12 cellular contexts compared by ENCODE assay signal in the genomic region with DNA sequence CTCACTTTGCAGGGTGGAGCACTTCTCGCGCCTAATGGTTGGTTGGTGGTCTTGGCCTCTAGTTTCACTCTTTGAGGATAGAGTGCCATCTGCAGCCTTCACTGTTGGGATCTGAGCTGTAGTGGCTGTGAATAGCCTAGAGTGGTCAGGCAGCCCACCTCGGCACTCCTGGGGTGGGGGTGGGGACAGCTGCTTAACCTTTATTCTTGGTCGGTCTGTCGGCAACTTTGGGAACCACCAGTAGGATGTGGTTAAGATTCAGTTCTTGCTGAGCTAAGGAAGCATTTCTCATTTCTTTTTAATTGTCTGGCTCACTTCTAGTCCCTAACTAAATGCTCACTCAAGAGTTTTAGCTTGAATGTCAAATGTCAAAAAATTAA. TPM values are rescaled to one million over a fixed set of nuclear protein-coding genes. Genes with fewer than 3 reads are reported as not detected.
DNase-seq lines count a peak whose midpoint lies in the region; ATAC-seq, FAIRE-seq and TF ChIP-seq lines count a peak whose summit lies in the region.
"Had no signal": no experiment of that assay in that cellular context is flagged by ENCODE, and none has a peak within 500 bp of the region (broad histone marks: within the 10 kb centered on the region; RNA-seq: fewer than 3 reads in every experiment).

No MANE protein-coding gene starts in this region.

- H3K9ac ChIP-seq in OCI-LY3 (ENCODE audit: low read length) (no peak overlapping the region), GM12878 (ENCODE audit: control insufficient read depth, insufficient read depth, low read length) (no peak overlapping the region)

- H3K4me3 Mint-ChIP-seq in activated naive CD4-positive, alpha-beta T cell treated with anti-CD3 and anti-CD28 coated beads for 36 hours = no peak overlapping the region
- H3K4me3 Mint-ChIP-seq in Caco-2 (ENCODE audit: unreplicated experiment) = no peak overlapping the region

- peaks cover 59% of the 10 kb centered on the region for H3K4me1 Mint-ChIP-seq in activated naive CD4-positive, alpha-beta T cell treated with anti-CD3 and anti-CD28 coated beads for 36 hours (ENCODE audit: low read depth)
- no peaks in the 10 kb centered on the region for H3K4me1 Mint-ChIP-seq in Caco-2 (ENCODE audit: low read depth, unreplicated experiment)

- no peak overlapping the region for H2AFZ ChIP-seq in OCI-LY3 (ENCODE audit: low read depth, low read length)
- no peak overlapping the region for H2AFZ ChIP-seq in GM12878 (ENCODE audit: control insufficient read depth, low read depth, low read length)

- peaks cover 60% of the 10 kb centered on the region for H3K36me3 ChIP-seq in OCI-LY3 (replicated peaks; ENCODE audit: low read depth, low read length)
- peaks cover 32 to 49% of the 10 kb centered on the region in 2 experiments for H3K36me3 ChIP-seq in GM12878 (ENCODE audit: control insufficient read depth in 2 of 2, insufficient read depth in 2 of 2, low read length in 1 of 2)
- H3K36me3 ChIP-seq in Caco-2 (ENCODE audit: control insufficient read depth, insufficient read depth, low read length) = peaks cover 12% of the 10 kb centered on the region

- in situ Hi-C loops in GM12878 (cut with MboI) = no loop called here

- no peak for FAIRE-seq in GM12878 (lab: Jason Lieb, UNC)
- FAIRE-seq: astrocyte, H1 had no signal

- TF ChIP-seq CTCF in OCI-LY3 (IDR thresholded peaks at IDR 0.05; ENCODE audit: low read depth, low read length) = no peak
- TF ChIP-seq CTCF in GM12878 (IDR thresholded peaks at IDR 0.05 in 2 of 3, conservative IDR thresholded peaks at IDR 0.05 in 1 of 3; ENCODE audit: control insufficient read depth in 2 of 3, extremely low read depth in 1 of 3, insufficient read depth in 1 of 3, low read depth in 3 of 3, low read length in 3 of 3) = no peak
- no peak for TF ChIP-seq CTCF in Caco-2 (IDR thresholded peaks at IDR 0.05; ENCODE audit: insufficient read depth in 1 of 2, low read depth in 1 of 2, low read length in 1 of 2, severe bottlenecking in 1 of 2, unreplicated experiment in 1 of 2)

- RAD21 ChIA-PET in GM12878 (lab: Charles Lee; ENCODE audit: unreplicated experiment) = interaction anchor here (0.7 to 2.0 kb wide), 10 partner anchors 8 to 81 kb away, joined by 3 to 16 read pairs (median 3); partner anchors contain the start of genes BCDIN3D and TMBIM6

- 42% methylated on average over 5 of the region's 5 CpGs for WGBS in GM12878 (ENCODE audit: insufficient coverage, insufficient replicate concordance, low lambda C conversion rate, missing lambda C conversion rate)

- H3K4me2 ChIP-seq in OCI-LY3 (ENCODE audit: low read length) (no peak overlapping the region), GM12878 (ENCODE audit: control insufficient read depth, insufficient read depth) (peak overlapping the region; percentile 53)

- no peaks in the 10 kb centered on the region for H3K9me3 Mint-ChIP-seq in activated naive CD4-positive, alpha-beta T cell treated with anti-CD3 and anti-CD28 coated beads for 36 hours
- H3K9me3 Mint-ChIP-seq in Caco-2 (ENCODE audit: unreplicated experiment) = no peaks in the 10 kb centered on the region

- H3K27me3 Mint-ChIP-seq in activated naive CD4-positive, alpha-beta T cell treated with anti-CD3 and anti-CD28 coated beads for 36 hours (ENCODE audit: low read depth) = no peaks in the 10 kb centered on the region
- no peaks in the 10 kb centered on the region for H3K27me3 Mint-ChIP-seq in Caco-2 (ENCODE audit: insufficient read depth, unreplicated experiment)
- H3K27me3 Mint-ChIP-seq: progenitor cell of endocrine pancreas had no signal

- peak; percentile 49 for DNase-seq in activated naive CD4-positive, alpha-beta T cell treated with anti-CD3 and anti-CD28 coated beads for 36 hours
- no peak for DNase-seq in activated naive CD4-positive, alpha-beta T cell (lab: John Stamatoyannopoulos, UW)
- DNase-seq in GM12878 (ENCODE audit: low read depth, low spot score) (no peak), glomerular visceral epithelial cell (ENCODE audit: extremely low spot score) (no peak), Caco-2 (no peak)
- DNase-seq in stimulated activated naive CD8-positive, alpha-beta T cell treated with anti-CD3 and anti-CD28 coated beads, Interleukin-15, Interleukin-2, amounts not matched to agents 100 U/mL and 50 U/mL, for 24 hours = peak; percentile 66
- DNase-seq: NCI-H2171 had no signal

- peak overlapping the region; percentile 76 for H3K27ac Mint-ChIP-seq in activated naive CD4-positive, alpha-beta T cell treated with anti-CD3 and anti-CD28 coated beads for 36 hours
- H3K27ac Mint-ChIP-seq in Caco-2 (ENCODE audit: unreplicated experiment) = no peak overlapping the region

- POLR2A ChIA-PET in GM12878 (lab: Charles Lee) = interaction anchor here (0.6 to 1.7 kb wide), 4 partner anchors 8 to 21 kb away, joined by 5 to 7 read pairs (median 6); partner anchors contain the start of gene TMBIM6
- POLR2A ChIA-PET in Caco-2 (lab: Charles Lee) = interaction anchor here (1.1 kb wide), 1 partner anchor 21 kb away, joined by 5 read pairs; no protein-coding TSS in a partner anchor

- H3K27ac ChIP-seq in OCI-LY3 (ENCODE audit: low read length) (0 out of 2 replicates have a peak overlapping the region, but pooled peaks have one; percentile 19), GM12878 (ENCODE audit: control insufficient read depth, insufficient read depth) (peak overlapping the region; percentile 30)

- no peak; the same call in 1 of the 2 replicates for TF ChIP-seq POLR2A in GM12878 (IDR thresholded peaks at IDR 0.05; ENCODE audit: low read depth, low read length)

- TF ChIP-seq EP300 in GM12878 (IDR thresholded peaks at IDR 0.05; ENCODE audit: borderline replicate concordance in 1 of 2, control insufficient read depth in 1 of 2, low read depth in 2 of 2, low read length in 2 of 2) = no peak

- SMC1A ChIA-PET in GM12878 (lab: Charles Lee; ENCODE audit: uncharacterized antibody, unreplicated experiment) = interaction anchor here (0.8 to 2.6 kb wide), 15 partner anchors 9 to 125 kb away, joined by 3 to 16 read pairs (median 4); partner anchors contain the start of genes BCDIN3D and TMBIM6

- H3K4me3 ChIP-seq in OCI-LY3 (ENCODE audit: low read length) = no peak overlapping the region
- H3K4me3 ChIP-seq in GM12878 = no peak overlapping the region
- no peak overlapping the region for H3K4me3 ChIP-seq in Caco-2 (ENCODE audit: low read depth, low read length)

- H3K79me2 ChIP-seq in OCI-LY3 (ENCODE audit: low read length) = no peaks in the 10 kb centered on the region
- no peaks in the 10 kb centered on the region; the same call in none of the 2 replicates for H3K79me2 ChIP-seq in GM12878 (ENCODE audit: control insufficient read depth, insufficient read depth, low read length)

- CTCF ChIA-PET in activated naive CD4-positive, alpha-beta T cell treated with anti-CD3 and anti-CD28 coated beads for 36 hours (lab: Charles Lee) = interaction anchor here (0.6 to 4.7 kb wide), 28 partner anchors 8 to 458 kb away, joined by 3 to 34 read pairs (median 4); partner anchors contain the start of gene TMBIM6
- CTCF ChIA-PET in GM12878 (lab: Yijun Ruan, JAX) = interaction anchor here (0.8 to 6.1 kb wide), 13 partner anchors 9 to 142 kb away, joined by 3 to 46 read pairs (median 15); partner anchors contain the start of gene TMBIM6
- CTCF ChIA-PET in Caco-2 (lab: Charles Lee) = interaction anchor here (1.4 to 2.2 kb wide), 4 partner anchors 15 to 77 kb away, joined by 3 to 22 read pairs (median 4); partner anchors contain the start of genes NCKAP5L and TMBIM6

- H3K4me1 ChIP-seq in OCI-LY3 (ENCODE audit: low read length) (peaks cover 10% of the 10 kb centered on the region), GM12878 (ENCODE audit: control insufficient read depth, insufficient read depth, low read length) (peaks cover 26% of the 10 kb centered on the region), Caco-2 (no peaks in the 10 kb centered on the region)

- peaks cover 58% of the 10 kb centered on the region for H3K36me3 Mint-ChIP-seq in activated naive CD4-positive, alpha-beta T cell treated with anti-CD3 and anti-CD28 coated beads for 36 hours (ENCODE audit: low read depth)
- peaks cover 88% of the 10 kb centered on the region for H3K36me3 Mint-ChIP-seq in Caco-2 (ENCODE audit: insufficient read depth, unreplicated experiment)

- no peak for TF ChIP-seq RAD21 in GM12878 (IDR thresholded peaks at IDR 0.05; ENCODE audit: insufficient read depth, low read depth, low read length)

- no peaks in the 10 kb centered on the region for H3K9me3 ChIP-seq in OCI-LY3 (ENCODE audit: insufficient read depth, low read length)
- no peaks in the 10 kb centered on the region for H3K9me3 ChIP-seq in GM12878 (replicated peaks; ENCODE audit: control insufficient read depth, insufficient read depth, low read length)
- no peaks in the 10 kb centered on the region for H3K9me3 ChIP-seq in Caco-2

- no peaks in the 10 kb centered on the region for H3K27me3 ChIP-seq in OCI-LY3 (ENCODE audit: low read depth, low read length)
- H3K27me3 ChIP-seq in GM12878 (replicated peaks in 1 of 2; ENCODE audit: control insufficient read depth in 2 of 2, insufficient read depth in 2 of 2, low read length in 1 of 2) = no peaks in the 10 kb centered on the region
- no peaks in the 10 kb centered on the region for H3K27me3 ChIP-seq in Caco-2 (replicated peaks; ENCODE audit: control insufficient read depth, insufficient read depth, low read length)

- intact Hi-C loops in activated naive CD4-positive, alpha-beta T cell treated with anti-CD3 and anti-CD28 coated beads for 36 hours (cut with micrococcal nuclease) = loop anchor here (1.0 to 5.0 kb wide), 4 partner anchors 8 to 125 kb away; partner anchors contain the start of gene TMBIM6
- intact Hi-C loops in GM12878 (cut with micrococcal nuclease; ENCODE audit: unreplicated experiment) (no loop called here), Caco-2 (cut with micrococcal nuclease; ENCODE audit: unreplicated experiment) (no loop called here)

- no TSS peak for BruUV-seq in GM12878 (replicated peaks; lab: Mats Ljungman, UMichigan)
- BruUV-seq in Caco-2 (replicated peaks; lab: Mats Ljungman, UMichigan) = no TSS peak

- peak; percentile 54 for ATAC-seq in GM12878
- peak; percentile 59 for ATAC-seq in stimulated activated naive CD8-positive, alpha-beta T cell treated with anti-CD3 and anti-CD28 coated beads, Interleukin-15, Interleukin-2, amounts not matched to agents 100 U/mL and 50 U/mL, for 24 hours
- no peak for ATAC-seq in GM21723 (IDR thresholded peaks at IDR 0.05; ENCODE audit: unreplicated experiment)

- H4K20me1 ChIP-seq in OCI-LY3 (ENCODE audit: insufficient read depth, low read length) (peaks cover 3% of the 10 kb centered on the region), GM12878 (ENCODE audit: control insufficient read depth, insufficient read depth) (peaks cover 7% of the 10 kb centered on the region; the same call in 1 of the 2 replicates)

RNA-seq across cellular contexts. Expression of gene TMBIM6, which starts 21.1 kb away (rescaled TPM):
- 100 to 1,000 TPM; 466 to 498 TPM for total RNA-seq in activated naive CD4-positive, alpha-beta T cell treated with anti-CD3 and anti-CD28 coated beads for 36 hours
- 355 and 369 TPM in 2 replicates for total RNA-seq in GM12878 (2013; cell fraction: nucleolus; rRNA removed)
- 231 and 268 TPM in 2 replicates for total RNA-seq in GM12878 (2014; rRNA removed)
- total RNA-seq in GM12878 (2014; rRNA removed; fragmentation: Illumina TruSeq; extraction: Trizol) = 221 and 224 TPM in 2 replicates
- 302 and 306 TPM in 2 replicates for total RNA-seq in GM12878 (2021)
- polyA plus RNA-seq in GM12878 (2011; ENCODE audit: low read depth) = 226 TPM
- polyA plus RNA-seq in GM12878 (2011; rRNA removed) = 505 and 603 TPM in 2 replicates
- 335 and 461 TPM in 2 replicates for polyA plus RNA-seq in GM12878 (2011; cell fraction: cytosol; rRNA removed)
- 251 and 330 TPM in 2 replicates for polyA plus RNA-seq in GM12878 (2011; cell fraction: nucleus; rRNA removed)
- polyA plus RNA-seq in GM12878 (2012) = 221 and 351 TPM in 2 replicates
- polyA plus RNA-seq in GM12878 (2014; fragmentation: Illumina TruSeq; extraction: Trizol) = 308 and 371 TPM in 2 replicates
- polyA plus RNA-seq in GM12878 (2014; fragmentation: Nextera tagmentation; extraction: Ambion mirVana) = 1,000 to 10,000 TPM in 1 of 2 experiments, 100 to 1,000 TPM in 1; 853 to 1,192 TPM
- 220 and 242 TPM in 2 replicates for polyA plus RNA-seq in GM12878 (2014; rRNA removed)
- polyA plus RNA-seq in GM12878 (2016; fragmentation: Nextera tagmentation; extraction: Ambion mirVana) = 100 to 1,000 TPM; 451 to 455 TPM
- polyA minus RNA-seq in GM12878 (2011; rRNA and poly(A)+ RNA removed) = 237 and 279 TPM in 2 replicates
- 82.2 and 95.7 TPM in 2 replicates for polyA minus RNA-seq in GM12878 (2011; cell fraction: cytosol; rRNA and poly(A)+ RNA removed)
- 65.3 and 85.8 TPM in 2 replicates for polyA minus RNA-seq in GM12878 (2011; cell fraction: nucleus; rRNA and poly(A)+ RNA removed)
- total RNA-seq in Caco-2 (2022) = 826 and 867 TPM in 2 replicates

RNA-seq across cellular contexts. Expression of gene FMNL3, which starts 55.3 kb away (rescaled TPM):
- total RNA-seq in activated naive CD4-positive, alpha-beta T cell treated with anti-CD3 and anti-CD28 coated beads for 36 hours = 10 to 100 TPM; 20.0 to 20.7 TPM
- total RNA-seq in GM12878 (2013; cell fraction: nucleolus; rRNA removed) = 182 and 205 TPM in 2 replicates
- total RNA-seq in GM12878 (2014; rRNA removed) (44.1 and 46.8 TPM in 2 replicates), GM12878 (2014; rRNA removed; fragmentation: Illumina TruSeq; extraction: Trizol) (29.1 and 29.2 TPM in 2 replicates), GM12878 (2021) (60.5 and 64.9 TPM in 2 replicates), Caco-2 (2022) (9.2 and 10.7 TPM in 2 replicates)
- 19.3 TPM for polyA plus RNA-seq in GM12878 (2011; ENCODE audit: low read depth)
- polyA plus RNA-seq in GM12878 (2011; rRNA removed) (40.6 and 47.6 TPM in 2 replicates), GM12878 (2014; fragmentation: Illumina TruSeq; extraction: Trizol) (35.3 and 40.6 TPM in 2 replicates), GM12878 (2014; fragmentation: Nextera tagmentation; extraction: Ambion mirVana) (1 to 10 TPM; 3.0 to 5.3 TPM), GM12878 (2014; rRNA removed) (32.6 and 35.0 TPM in 2 replicates), GM12878 (2016; fragmentation: Nextera tagmentation; extraction: Ambion mirVana) (10 to 100 TPM; 15.1 to 15.7 TPM)
- 40.6 and 44.7 TPM in 2 replicates for polyA plus RNA-seq in GM12878 (2011; cell fraction: cytosol; rRNA removed)
- polyA plus RNA-seq in GM12878 (2011; cell fraction: nucleus; rRNA removed) = 131 and 157 TPM in 2 replicates
- polyA plus RNA-seq in GM12878 (2012) = 33.5 and 36.8 TPM in 2 replicates
- polyA minus RNA-seq in GM12878 (2011; rRNA and poly(A)+ RNA removed) = 105 and 132 TPM in 2 replicates
- 41.7 and 48.0 TPM in 2 replicates for polyA minus RNA-seq in GM12878 (2011; cell fraction: cytosol; rRNA and poly(A)+ RNA removed)
- polyA minus RNA-seq in GM12878 (2011; cell fraction: nucleus; rRNA and poly(A)+ RNA removed) = 46.2 and 54.0 TPM in 2 replicates

Comparison
In these comparisons a context has a peak if more than half of its experiments do, and no peak if none do; other contexts are left out.
1. DNase-seq: peak in activated naive CD4-positive, alpha-beta T cell treated with anti-CD3 and anti-CD28 coated beads for 36 hours (single experiment) and stimulated activated naive CD8-positive, alpha-beta T cell treated with anti-CD3 and anti-CD28 coated beads, Interleukin-15, Interleukin-2, amounts not matched to agents 100 U/mL and 50 U/mL, for 24 hours (single experiment); none in activated naive CD4-positive, alpha-beta T cell (0 of 4), GM12878 (single experiment), glomerular visceral epithelial cell (single experiment) and Caco-2 (0 of 2).